In the genomic region with DNA sequence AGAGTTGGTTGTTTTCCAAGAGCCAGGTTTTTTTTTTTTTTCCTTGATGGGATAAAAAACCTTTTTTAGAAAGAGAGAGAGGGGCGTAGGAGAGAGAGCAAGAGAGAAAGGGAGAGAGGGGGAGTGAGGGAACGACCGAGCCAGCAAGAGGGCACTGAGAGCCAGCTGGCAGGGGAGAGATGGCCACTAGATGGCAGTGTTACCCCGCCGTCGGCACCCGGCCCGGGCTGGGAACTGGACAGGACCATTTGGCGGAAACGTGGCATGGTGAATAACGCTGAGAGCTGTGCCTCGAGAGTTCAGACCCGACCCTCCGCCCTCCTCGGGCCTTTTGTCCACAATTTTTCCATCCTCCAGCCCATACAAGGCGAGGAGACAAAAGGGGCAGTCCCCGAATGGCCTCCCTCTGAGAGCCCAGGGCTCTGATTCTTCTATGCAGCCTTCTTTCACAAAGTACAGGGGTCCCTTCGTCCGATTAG, we compare ENCODE assay signal across 1 cellular context.
A peak's percentile ranks its signal among the peaks of the same experiment; 100 is the strongest.
TF ChIP-seq lines count a peak whose summit lies in the region.

No MANE protein-coding gene starts in this region.

TF ChIP-seq in HepG2, 621 proteins besides CTCF, POLR2A, EP300 and RAD21 (continued from another document and continues in another):
- no peak for TF ChIP-seq SP140L (CRISPR knock-in tag; IDR thresholded peaks at IDR 0.05; ENCODE audit: borderline replicate concordance)
- no peak for TF ChIP-seq KDM4B (CRISPR knock-in tag; IDR thresholded peaks at IDR 0.05)
- TF ChIP-seq RBM22 (optimal IDR thresholded peaks at IDR 0.05; ENCODE audit: low read length): no peak
- TF ChIP-seq, protein P1, sequence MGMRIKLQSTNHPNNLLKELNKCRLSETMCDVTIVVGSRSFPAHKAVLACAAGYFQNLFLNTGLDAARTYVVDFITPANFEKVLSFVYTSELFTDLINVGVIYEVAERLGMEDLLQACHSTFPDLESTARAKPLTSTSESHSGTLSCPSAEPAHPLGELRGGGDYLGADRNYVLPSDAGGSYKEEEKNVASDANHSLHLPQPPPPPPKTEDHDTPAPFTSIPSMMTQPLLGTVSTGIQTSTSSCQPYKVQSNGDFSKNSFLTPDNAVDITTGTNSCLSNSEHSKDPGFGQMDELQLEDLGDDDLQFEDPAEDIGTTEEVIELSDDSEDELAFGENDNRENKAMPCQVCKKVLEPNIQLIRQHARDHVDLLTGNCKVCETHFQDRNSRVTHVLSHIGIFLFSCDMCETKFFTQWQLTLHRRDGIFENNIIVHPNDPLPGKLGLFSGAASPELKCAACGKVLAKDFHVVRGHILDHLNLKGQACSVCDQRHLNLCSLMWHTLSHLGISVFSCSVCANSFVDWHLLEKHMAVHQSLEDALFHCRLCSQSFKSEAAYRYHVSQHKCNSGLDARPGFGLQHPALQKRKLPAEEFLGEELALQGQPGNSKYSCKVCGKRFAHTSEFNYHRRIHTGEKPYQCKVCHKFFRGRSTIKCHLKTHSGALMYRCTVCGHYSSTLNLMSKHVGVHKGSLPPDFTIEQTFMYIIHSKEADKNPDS (CRISPR knock-in tag; IDR thresholded peaks at IDR 0.05): no peak
- TF ChIP-seq KMT2A (CRISPR knock-in tag; IDR thresholded peaks at IDR 0.05): no peak
- TF ChIP-seq ZNF547 (CRISPR knock-in tag; IDR thresholded peaks at IDR 0.05): 0 out of 2 replicates have a peak, but pooled peaks have one; percentile 35
- TF ChIP-seq SRY (CRISPR knock-in tag; IDR thresholded peaks at IDR 0.05): peak; percentile 63; the same call in 1 of the 2 replicates
- peak; percentile 73; the same call in 1 of the 2 replicates for TF ChIP-seq KDM3A (CRISPR knock-in tag; IDR thresholded peaks at IDR 0.05; ENCODE audit: low read depth)
- TF ChIP-seq, protein P2, sequence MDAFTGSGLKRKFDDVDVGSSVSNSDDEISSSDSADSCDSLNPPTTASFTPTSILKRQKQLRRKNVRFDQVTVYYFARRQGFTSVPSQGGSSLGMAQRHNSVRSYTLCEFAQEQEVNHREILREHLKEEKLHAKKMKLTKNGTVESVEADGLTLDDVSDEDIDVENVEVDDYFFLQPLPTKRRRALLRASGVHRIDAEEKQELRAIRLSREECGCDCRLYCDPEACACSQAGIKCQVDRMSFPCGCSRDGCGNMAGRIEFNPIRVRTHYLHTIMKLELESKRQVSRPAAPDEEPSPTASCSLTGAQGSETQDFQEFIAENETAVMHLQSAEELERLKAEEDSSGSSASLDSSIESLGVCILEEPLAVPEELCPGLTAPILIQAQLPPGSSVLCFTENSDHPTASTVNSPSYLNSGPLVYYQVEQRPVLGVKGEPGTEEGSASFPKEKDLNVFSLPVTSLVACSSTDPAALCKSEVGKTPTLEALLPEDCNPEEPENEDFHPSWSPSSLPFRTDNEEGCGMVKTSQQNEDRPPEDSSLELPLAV (CRISPR knock-in tag; conservative IDR thresholded peaks at IDR 0.05; ENCODE audit: low read depth): no peak
- 0 out of 2 replicates have a peak, but pooled peaks have one; percentile 46 for TF ChIP-seq HNRNPL (IDR thresholded peaks at IDR 0.05; ENCODE audit: low read depth, low read length)
- TF ChIP-seq RARA (CRISPR knock-in tag; IDR thresholded peaks at IDR 0.05): 0 out of 2 replicates have a peak, but pooled peaks have one; percentile 11
- no peak for TF ChIP-seq RFX1 (IDR thresholded peaks at IDR 0.05)
- TF ChIP-seq, protein P3, sequence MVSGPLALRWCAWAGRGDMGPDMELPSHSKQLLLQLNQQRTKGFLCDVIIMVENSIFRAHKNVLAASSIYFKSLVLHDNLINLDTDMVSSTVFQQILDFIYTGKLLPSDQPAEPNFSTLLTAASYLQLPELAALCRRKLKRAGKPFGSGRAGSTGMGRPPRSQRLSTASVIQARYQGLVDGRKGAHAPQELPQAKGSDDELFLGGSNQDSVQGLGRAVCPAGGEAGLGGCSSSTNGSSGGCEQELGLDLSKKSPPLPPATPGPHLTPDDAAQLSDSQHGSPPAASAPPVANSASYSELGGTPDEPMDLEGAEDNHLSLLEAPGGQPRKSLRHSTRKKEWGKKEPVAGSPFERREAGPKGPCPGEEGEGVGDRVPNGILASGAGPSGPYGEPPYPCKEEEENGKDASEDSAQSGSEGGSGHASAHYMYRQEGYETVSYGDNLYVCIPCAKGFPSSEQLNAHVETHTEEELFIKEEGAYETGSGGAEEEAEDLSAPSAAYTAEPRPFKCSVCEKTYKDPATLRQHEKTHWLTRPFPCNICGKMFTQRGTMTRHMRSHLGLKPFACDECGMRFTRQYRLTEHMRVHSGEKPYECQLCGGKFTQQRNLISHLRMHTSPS (CRISPR knock-in tag; IDR thresholded peaks at IDR 0.05; ENCODE audit: low read depth): 0 out of 2 replicates have a peak, but pooled peaks have one; percentile 30
- peak; percentile 55 for TF ChIP-seq YY1 (IDR thresholded peaks at IDR 0.05; ENCODE audit: insufficient read depth, insufficient replicate concordance, low read depth, low read length)
- TF ChIP-seq ATF1 (CRISPR knock-in tag; IDR thresholded peaks at IDR 0.05): no peak
- TF ChIP-seq ZNF34 (CRISPR knock-in tag; IDR thresholded peaks at IDR 0.05; ENCODE audit: borderline replicate concordance): no peak
- TF ChIP-seq, protein P4, sequence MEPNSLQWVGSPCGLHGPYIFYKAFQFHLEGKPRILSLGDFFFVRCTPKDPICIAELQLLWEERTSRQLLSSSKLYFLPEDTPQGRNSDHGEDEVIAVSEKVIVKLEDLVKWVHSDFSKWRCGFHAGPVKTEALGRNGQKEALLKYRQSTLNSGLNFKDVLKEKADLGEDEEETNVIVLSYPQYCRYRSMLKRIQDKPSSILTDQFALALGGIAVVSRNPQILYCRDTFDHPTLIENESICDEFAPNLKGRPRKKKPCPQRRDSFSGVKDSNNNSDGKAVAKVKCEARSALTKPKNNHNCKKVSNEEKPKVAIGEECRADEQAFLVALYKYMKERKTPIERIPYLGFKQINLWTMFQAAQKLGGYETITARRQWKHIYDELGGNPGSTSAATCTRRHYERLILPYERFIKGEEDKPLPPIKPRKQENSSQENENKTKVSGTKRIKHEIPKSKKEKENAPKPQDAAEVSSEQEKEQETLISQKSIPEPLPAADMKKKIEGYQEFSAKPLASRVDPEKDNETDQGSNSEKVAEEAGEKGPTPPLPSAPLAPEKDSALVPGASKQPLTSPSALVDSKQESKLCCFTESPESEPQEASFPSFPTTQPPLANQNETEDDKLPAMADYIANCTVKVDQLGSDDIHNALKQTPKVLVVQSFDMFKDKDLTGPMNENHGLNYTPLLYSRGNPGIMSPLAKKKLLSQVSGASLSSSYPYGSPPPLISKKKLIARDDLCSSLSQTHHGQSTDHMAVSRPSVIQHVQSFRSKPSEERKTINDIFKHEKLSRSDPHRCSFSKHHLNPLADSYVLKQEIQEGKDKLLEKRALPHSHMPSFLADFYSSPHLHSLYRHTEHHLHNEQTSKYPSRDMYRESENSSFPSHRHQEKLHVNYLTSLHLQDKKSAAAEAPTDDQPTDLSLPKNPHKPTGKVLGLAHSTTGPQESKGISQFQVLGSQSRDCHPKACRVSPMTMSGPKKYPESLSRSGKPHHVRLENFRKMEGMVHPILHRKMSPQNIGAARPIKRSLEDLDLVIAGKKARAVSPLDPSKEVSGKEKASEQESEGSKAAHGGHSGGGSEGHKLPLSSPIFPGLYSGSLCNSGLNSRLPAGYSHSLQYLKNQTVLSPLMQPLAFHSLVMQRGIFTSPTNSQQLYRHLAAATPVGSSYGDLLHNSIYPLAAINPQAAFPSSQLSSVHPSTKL (CRISPR knock-in tag; IDR thresholded peaks at IDR 0.05): peak; percentile 56
- TF ChIP-seq, protein P5, sequence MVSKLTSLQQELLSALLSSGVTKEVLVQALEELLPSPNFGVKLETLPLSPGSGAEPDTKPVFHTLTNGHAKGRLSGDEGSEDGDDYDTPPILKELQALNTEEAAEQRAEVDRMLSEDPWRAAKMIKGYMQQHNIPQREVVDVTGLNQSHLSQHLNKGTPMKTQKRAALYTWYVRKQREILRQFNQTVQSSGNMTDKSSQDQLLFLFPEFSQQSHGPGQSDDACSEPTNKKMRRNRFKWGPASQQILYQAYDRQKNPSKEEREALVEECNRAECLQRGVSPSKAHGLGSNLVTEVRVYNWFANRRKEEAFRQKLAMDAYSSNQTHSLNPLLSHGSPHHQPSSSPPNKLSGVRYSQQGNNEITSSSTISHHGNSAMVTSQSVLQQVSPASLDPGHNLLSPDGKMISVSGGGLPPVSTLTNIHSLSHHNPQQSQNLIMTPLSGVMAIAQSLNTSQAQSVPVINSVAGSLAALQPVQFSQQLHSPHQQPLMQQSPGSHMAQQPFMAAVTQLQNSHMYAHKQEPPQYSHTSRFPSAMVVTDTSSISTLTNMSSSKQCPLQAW (CRISPR knock-in tag; IDR thresholded peaks at IDR 0.05): 0 out of 2 replicates have a peak, but pooled peaks have one; percentile 21
- TF ChIP-seq, protein P6, sequence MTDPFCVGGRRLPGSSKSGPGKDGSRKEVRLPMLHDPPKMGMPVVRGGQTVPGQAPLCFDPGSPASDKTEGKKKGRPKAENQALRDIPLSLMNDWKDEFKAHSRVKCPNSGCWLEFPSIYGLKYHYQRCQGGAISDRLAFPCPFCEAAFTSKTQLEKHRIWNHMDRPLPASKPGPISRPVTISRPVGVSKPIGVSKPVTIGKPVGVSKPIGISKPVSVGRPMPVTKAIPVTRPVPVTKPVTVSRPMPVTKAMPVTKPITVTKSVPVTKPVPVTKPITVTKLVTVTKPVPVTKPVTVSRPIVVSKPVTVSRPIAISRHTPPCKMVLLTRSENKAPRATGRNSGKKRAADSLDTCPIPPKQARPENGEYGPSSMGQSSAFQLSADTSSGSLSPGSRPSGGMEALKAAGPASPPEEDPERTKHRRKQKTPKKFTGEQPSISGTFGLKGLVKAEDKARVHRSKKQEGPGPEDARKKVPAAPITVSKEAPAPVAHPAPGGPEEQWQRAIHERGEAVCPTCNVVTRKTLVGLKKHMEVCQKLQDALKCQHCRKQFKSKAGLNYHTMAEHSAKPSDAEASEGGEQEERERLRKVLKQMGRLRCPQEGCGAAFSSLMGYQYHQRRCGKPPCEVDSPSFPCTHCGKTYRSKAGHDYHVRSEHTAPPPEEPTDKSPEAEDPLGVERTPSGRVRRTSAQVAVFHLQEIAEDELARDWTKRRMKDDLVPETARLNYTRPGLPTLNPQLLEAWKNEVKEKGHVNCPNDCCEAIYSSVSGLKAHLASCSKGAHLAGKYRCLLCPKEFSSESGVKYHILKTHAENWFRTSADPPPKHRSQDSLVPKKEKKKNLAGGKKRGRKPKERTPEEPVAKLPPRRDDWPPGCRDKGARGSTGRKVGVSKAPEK (CRISPR knock-in tag; IDR thresholded peaks at IDR 0.05; ENCODE audit: borderline replicate concordance): peak; percentile 81; the same call in 1 of the 2 replicates
- TF ChIP-seq, protein P7, sequence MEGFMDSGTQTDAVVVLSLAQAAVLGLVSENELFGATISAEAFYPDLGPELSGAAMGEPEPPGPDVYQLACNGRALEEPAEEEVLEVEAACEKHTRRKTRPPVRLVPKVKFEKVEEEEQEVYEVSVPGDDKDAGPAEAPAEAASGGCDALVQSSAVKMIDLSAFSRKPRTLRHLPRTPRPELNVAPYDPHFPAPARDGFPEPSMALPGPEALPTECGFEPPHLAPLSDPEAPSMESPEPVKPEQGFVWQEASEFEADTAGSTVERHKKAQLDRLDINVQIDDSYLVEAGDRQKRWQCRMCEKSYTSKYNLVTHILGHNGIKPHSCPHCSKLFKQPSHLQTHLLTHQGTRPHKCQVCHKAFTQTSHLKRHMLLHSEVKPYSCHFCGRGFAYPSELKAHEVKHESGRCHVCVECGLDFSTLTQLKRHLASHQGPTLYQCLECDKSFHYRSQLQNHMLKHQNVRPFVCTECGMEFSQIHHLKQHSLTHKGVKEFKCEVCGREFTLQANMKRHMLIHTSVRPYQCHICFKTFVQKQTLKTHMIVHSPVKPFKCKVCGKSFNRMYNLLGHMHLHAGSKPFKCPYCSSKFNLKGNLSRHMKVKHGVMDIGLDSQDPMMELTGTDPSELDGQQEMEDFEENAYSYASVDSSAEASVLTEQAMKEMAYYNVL (CRISPR knock-in tag; IDR thresholded peaks at IDR 0.05; ENCODE audit: borderline replicate concordance): peak; percentile 43; the same call in 1 of the 2 replicates
- TF ChIP-seq BCL6 (CRISPR knock-in tag; IDR thresholded peaks at IDR 0.05): 0 out of 2 replicates have a peak, but pooled peaks have one; percentile 37
- TF ChIP-seq ZNF788 (CRISPR knock-in tag; IDR thresholded peaks at IDR 0.05; ENCODE audit: borderline replicate concordance): peak; percentile 68; the same call in 1 of the 2 replicates
- no peak for TF ChIP-seq YEATS4 (CRISPR knock-in tag; IDR thresholded peaks at IDR 0.05; ENCODE audit: borderline replicate concordance)
- no peak for TF ChIP-seq REL (CRISPR knock-in tag; conservative IDR thresholded peaks at IDR 0.05)
- TF ChIP-seq JUN (CRISPR knock-in tag; IDR thresholded peaks at IDR 0.05): no peak
- peak; percentile 52; the same call in 1 of the 2 replicates for TF ChIP-seq SMC3 (IDR thresholded peaks at IDR 0.05; ENCODE audit: low read length)
- 0 out of 2 replicates have a peak, but pooled peaks have one; percentile 48 for TF ChIP-seq ZNF124 (CRISPR knock-in tag; IDR thresholded peaks at IDR 0.05)
- no peak for TF ChIP-seq RARG (CRISPR knock-in tag; IDR thresholded peaks at IDR 0.05; ENCODE audit: low read depth)
- TF ChIP-seq TBX2 (CRISPR knock-in tag; IDR thresholded peaks at IDR 0.05; ENCODE audit: borderline replicate concordance): peak; percentile 45; the same call in 1 of the 2 replicates
- peak; percentile 70; the same call in 1 of the 2 replicates for TF ChIP-seq RNF2 (conservative IDR thresholded peaks at IDR 0.05; ENCODE audit: low read depth)
- TF ChIP-seq GABPB1 (CRISPR knock-in tag; IDR thresholded peaks at IDR 0.05): peak; percentile 66
- no peak for TF ChIP-seq DNMT3B (CRISPR knock-in tag; conservative IDR thresholded peaks at IDR 0.05)
- no peak for TF ChIP-seq ZNF891 (CRISPR knock-in tag; IDR thresholded peaks at IDR 0.05)
- TF ChIP-seq ZNF274 (CRISPR knock-in tag; IDR thresholded peaks at IDR 0.05): 0 out of 2 replicates have a peak, but pooled peaks have one; percentile 33
- TF ChIP-seq, protein P8, sequence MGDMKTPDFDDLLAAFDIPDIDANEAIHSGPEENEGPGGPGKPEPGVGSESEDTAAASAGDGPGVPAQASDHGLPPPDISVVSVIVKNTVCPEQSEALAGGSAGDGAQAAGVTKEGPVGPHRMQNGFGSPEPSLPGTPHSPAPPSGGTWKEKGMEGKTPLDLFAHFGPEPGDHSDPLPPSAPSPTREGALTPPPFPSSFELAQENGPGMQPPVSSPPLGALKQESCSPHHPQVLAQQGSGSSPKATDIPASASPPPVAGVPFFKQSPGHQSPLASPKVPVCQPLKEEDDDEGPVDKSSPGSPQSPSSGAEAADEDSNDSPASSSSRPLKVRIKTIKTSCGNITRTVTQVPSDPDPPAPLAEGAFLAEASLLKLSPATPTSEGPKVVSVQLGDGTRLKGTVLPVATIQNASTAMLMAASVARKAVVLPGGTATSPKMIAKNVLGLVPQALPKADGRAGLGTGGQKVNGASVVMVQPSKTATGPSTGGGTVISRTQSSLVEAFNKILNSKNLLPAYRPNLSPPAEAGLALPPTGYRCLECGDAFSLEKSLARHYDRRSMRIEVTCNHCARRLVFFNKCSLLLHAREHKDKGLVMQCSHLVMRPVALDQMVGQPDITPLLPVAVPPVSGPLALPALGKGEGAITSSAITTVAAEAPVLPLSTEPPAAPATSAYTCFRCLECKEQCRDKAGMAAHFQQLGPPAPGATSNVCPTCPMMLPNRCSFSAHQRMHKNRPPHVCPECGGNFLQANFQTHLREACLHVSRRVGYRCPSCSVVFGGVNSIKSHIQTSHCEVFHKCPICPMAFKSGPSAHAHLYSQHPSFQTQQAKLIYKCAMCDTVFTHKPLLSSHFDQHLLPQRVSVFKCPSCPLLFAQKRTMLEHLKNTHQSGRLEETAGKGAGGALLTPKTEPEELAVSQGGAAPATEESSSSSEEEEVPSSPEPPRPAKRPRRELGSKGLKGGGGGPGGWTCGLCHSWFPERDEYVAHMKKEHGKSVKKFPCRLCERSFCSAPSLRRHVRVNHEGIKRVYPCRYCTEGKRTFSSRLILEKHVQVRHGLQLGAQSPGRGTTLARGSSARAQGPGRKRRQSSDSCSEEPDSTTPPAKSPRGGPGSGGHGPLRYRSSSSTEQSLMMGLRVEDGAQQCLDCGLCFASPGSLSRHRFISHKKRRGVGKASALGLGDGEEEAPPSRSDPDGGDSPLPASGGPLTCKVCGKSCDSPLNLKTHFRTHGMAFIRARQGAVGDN (CRISPR knock-in tag; IDR thresholded peaks at IDR 0.05): peak; percentile 66
- TF ChIP-seq BORCS8-MEF2B (CRISPR knock-in tag; IDR thresholded peaks at IDR 0.05): peak; percentile 79; the same call in 1 of the 2 replicates
